Comparison of ENCODE assay signal across 8 cellular contexts in genomic region chr11:44927174-44927661, GRCh38. TPM values are rescaled to one million over a fixed set of nuclear protein-coding genes. Genes with fewer than 3 reads are reported as not detected.
A peak's percentile ranks its signal among the peaks of the same experiment; 100 is the strongest.
DNase-seq lines count a peak whose midpoint lies in the region; ATAC-seq and TF ChIP-seq lines count a peak whose summit lies in the region.

No MANE protein-coding gene starts in this region.

- H3K4me1 Mint-ChIP-seq in activated naive CD8-positive, alpha-beta T cell treated with anti-CD3 and anti-CD28 coated beads for 36 hours = no peaks in the 10 kb centered on the region

- H3K9me3 Mint-ChIP-seq in activated naive CD8-positive, alpha-beta T cell treated with anti-CD3 and anti-CD28 coated beads for 36 hours = no peaks in the 10 kb centered on the region

- no peak overlapping the region for H3K4me3 Mint-ChIP-seq in activated naive CD8-positive, alpha-beta T cell treated with anti-CD3 and anti-CD28 coated beads for 36 hours

- no peak overlapping the region for H3K9ac ChIP-seq in Loucy (ENCODE audit: low read depth, low read length, poor library complexity, severe bottlenecking)

- H3K4me1 ChIP-seq in Loucy (ENCODE audit: insufficient read depth, low read length, poor library complexity, severe bottlenecking) (no peaks in the 10 kb centered on the region), cardiac muscle cell (ENCODE audit: low read depth) (no peaks in the 10 kb centered on the region)

- peak; percentile 81 for DNase-seq in ELF-1 (ENCODE audit: low read depth, low spot score)
- DNase-seq in SK-N-DZ (ENCODE audit: low spot score) = peak; percentile 78
- peak; percentile 53 for DNase-seq in activated naive CD8-positive, alpha-beta T cell treated with anti-CD3 and anti-CD28 coated beads for 36 hours
- peak; percentile 83 to 86 for DNase-seq in cardiac muscle cell (ENCODE audit: low read depth in 1 of 2, low spot score in 1 of 2)
- DNase-seq in renal cortical epithelial cell (ENCODE audit: low read depth) = peak; percentile 21

- H3K9me3 ChIP-seq in Loucy (ENCODE audit: insufficient read depth, low read depth, low read length) = no peaks in the 10 kb centered on the region
- no peaks in the 10 kb centered on the region for H3K9me3 ChIP-seq in cardiac muscle cell (ENCODE audit: low read depth)

- H2AFZ ChIP-seq in Loucy (ENCODE audit: low read length) = no peak overlapping the region

- H3K4me2 ChIP-seq in Loucy (ENCODE audit: low read depth, low read length, poor library complexity, severe bottlenecking) = peak overlapping the region; percentile 18

- H3K27ac Mint-ChIP-seq in activated naive CD8-positive, alpha-beta T cell treated with anti-CD3 and anti-CD28 coated beads for 36 hours = no peak overlapping the region

- H3K36me3 ChIP-seq in Loucy (ENCODE audit: insufficient read depth, low read length) (no peaks in the 10 kb centered on the region), cardiac muscle cell (no peaks in the 10 kb centered on the region)

- no peaks in the 10 kb centered on the region for H4K20me1 ChIP-seq in Loucy (ENCODE audit: insufficient read depth, low read length, poor library complexity, severe bottlenecking)

- ATAC-seq in HG03108 (IDR thresholded peaks at IDR 0.05; ENCODE audit: unreplicated experiment) (no peak), GM19035 (IDR thresholded peaks at IDR 0.05; ENCODE audit: unreplicated experiment) (no peak)

- H3K27ac ChIP-seq in cardiac muscle cell = no peak overlapping the region

- peak; percentile 94 for TF ChIP-seq CTCF in Loucy (conservative IDR thresholded peaks at IDR 0.05; ENCODE audit: low read length)
- TF ChIP-seq CTCF in cardiac muscle cell (IDR thresholded peaks at IDR 0.05; ENCODE audit: low read depth, low read length) = peak; percentile 84

- H3K79me2 ChIP-seq in Loucy (ENCODE audit: insufficient read depth, low read length) = no peaks in the 10 kb centered on the region

- H3F3A ChIP-seq in Loucy (ENCODE audit: low read depth) = no peaks in the 10 kb centered on the region

- H3K27me3 ChIP-seq in Loucy (ENCODE audit: insufficient read depth, low read length, poor library complexity, severe bottlenecking) (no peaks in the 10 kb centered on the region), cardiac muscle cell (no peaks in the 10 kb centered on the region)

- H3K36me3 Mint-ChIP-seq in activated naive CD8-positive, alpha-beta T cell treated with anti-CD3 and anti-CD28 coated beads for 36 hours = no peaks in the 10 kb centered on the region

- H3K9me2 ChIP-seq in Loucy (replicated peaks; ENCODE audit: low read depth, low read length) = no peaks in the 10 kb centered on the region

- no peaks in the 10 kb centered on the region for H3K27me3 Mint-ChIP-seq in activated naive CD8-positive, alpha-beta T cell treated with anti-CD3 and anti-CD28 coated beads for 36 hours

- H3K4me3 ChIP-seq in Loucy (ENCODE audit: low read length, poor library complexity, severe bottlenecking) (no peak overlapping the region), cardiac muscle cell (no peak overlapping the region)

RNA-seq across cellular contexts. Expression of gene TP53I11, which starts 23.5 kb away (rescaled TPM):
- polyA plus RNA-seq in SK-N-DZ (2014; cell fraction: cytosol; rRNA removed) = 16.0 and 23.6 TPM in 2 replicates
- polyA plus RNA-seq in SK-N-DZ (2014; cell fraction: nucleus; rRNA removed) = 26.8 and 36.3 TPM in 2 replicates
- 10 to 100 TPM; 12.5 to 14.0 TPM for total RNA-seq in activated naive CD8-positive, alpha-beta T cell treated with anti-CD3 and anti-CD28 coated beads for 36 hours
- 138 and 155 TPM in 2 replicates for total RNA-seq in cardiac muscle cell
- 112 and 132 TPM in 2 replicates for polyA plus RNA-seq in cardiac muscle cell
- 4.9 and 11.5 TPM in 2 replicates for total RNA-seq in renal cortical epithelial cell

Comparison
In these comparisons a context has a peak if more than half of its experiments do, and no peak if none do; other contexts are left out.
1. DNase-seq: peak in every context shown above with its lines; median percentile 84 in cardiac muscle cell; 81 in ELF-1; 78 in SK-N-DZ; 53 in activated naive CD8-positive, alpha-beta T cell treated with anti-CD3 and anti-CD28 coated beads for 36 hours; 21 in renal cortical epithelial cell.